ENCODE assay signal across 12 cellular contexts in the genomic region with DNA sequence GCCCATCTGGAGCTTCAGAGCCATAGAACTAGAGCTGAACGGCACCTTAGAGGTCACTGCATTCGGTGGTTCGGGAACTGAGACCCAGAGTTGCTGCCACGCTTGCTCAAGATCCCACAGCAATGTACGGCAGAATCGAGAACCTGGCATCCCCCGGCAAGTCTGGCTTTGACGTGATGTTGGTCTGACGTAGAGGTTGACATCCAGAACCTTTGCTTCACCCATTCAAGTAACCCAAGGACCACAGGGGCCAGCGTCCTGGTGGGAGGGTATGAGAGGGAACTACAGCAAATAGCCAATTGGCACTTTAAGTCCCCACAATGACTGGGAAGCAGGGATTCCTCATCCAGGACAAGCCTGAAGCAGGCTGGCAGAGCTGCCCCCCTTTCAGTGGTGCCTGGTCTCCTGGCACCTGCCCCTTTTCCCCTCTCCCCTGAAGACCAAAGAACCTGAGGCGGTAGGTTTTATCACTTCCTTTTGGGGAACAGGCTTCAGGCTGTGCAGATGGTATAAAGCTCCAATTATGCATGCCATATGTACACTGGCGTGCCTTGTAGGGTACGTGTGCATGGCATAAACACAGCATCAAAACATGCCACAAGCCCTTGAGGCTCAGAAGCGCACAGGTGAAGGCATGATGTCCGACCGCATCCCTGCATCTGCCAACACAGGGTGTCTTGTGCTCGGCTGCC. TPM values are rescaled to one million over a fixed set of nuclear protein-coding genes. Genes with fewer than 3 reads are reported as not detected.
A peak's percentile ranks its signal among the peaks of the same experiment; 100 is the strongest.
DNase-seq lines count a peak whose midpoint lies in the region; ATAC-seq, FAIRE-seq and TF ChIP-seq lines count a peak whose summit lies in the region.
"Had no signal": no experiment of that assay in that cellular context is flagged by ENCODE, and none has a peak within 500 bp of the region (broad histone marks: within the 10 kb centered on the region; RNA-seq: fewer than 3 reads in every experiment).

No MANE protein-coding gene starts in this region.

- peak overlapping the region; percentile 68 for H3K4me2 ChIP-seq in astrocyte (ENCODE audit: low read length)

- peak overlapping the region; percentile 25 for H2AFZ ChIP-seq in astrocyte (ENCODE audit: low read depth, low read length)

- peaks cover 4% of the 10 kb centered on the region for H3K36me3 Mint-ChIP-seq in astrocyte (ENCODE audit: low read depth, unreplicated experiment)
- peaks cover 2% of the 10 kb centered on the region for H3K36me3 Mint-ChIP-seq in mesothelial cell of epicardium

- no peaks in the 10 kb centered on the region for H3K79me2 ChIP-seq in astrocyte (ENCODE audit: insufficient read depth, low read length)

- H3K9ac ChIP-seq in astrocyte (ENCODE audit: low read length), result no peak overlapping the region

- DNase-seq in NCI-H1694 (lab: John Stamatoyannopoulos, UW) (peak; percentile 71), astrocyte (ENCODE audit: low read depth) (no peak), mesothelial cell of epicardium (ENCODE audit: low spot score in 2 of 2, unreplicated experiment in 2 of 2) (no peak), thyroid gland (no peak), superior temporal gyrus (ENCODE audit: extremely low spot score) (no peak)
- DNase-seq: stimulated activated CD4-positive, alpha-beta T cell treated with anti-CD3 and anti-CD28 coated beads, Interleukin-4, amount 100 ng/mL, for 4 hours had no signal

- FAIRE-seq in astrocyte (lab: Jason Lieb, UNC), result no peak
- FAIRE-seq: G401.6 had no signal

- H3K4me1 Mint-ChIP-seq in astrocyte (ENCODE audit: low read depth, unreplicated experiment) (no peaks in the 10 kb centered on the region), mesothelial cell of epicardium (peaks cover 23% of the 10 kb centered on the region)

- no peak overlapping the region for H3K27ac ChIP-seq in astrocyte (ENCODE audit: low read depth, low read length)
- H3K27ac ChIP-seq in thyroid gland, result peak overlapping the region; percentile 72 to 84 (median 83)
- H3K27ac ChIP-seq: cardiac muscle cell had no signal

- H3K27ac Mint-ChIP-seq in astrocyte (ENCODE audit: unreplicated experiment) (no peak overlapping the region), mesothelial cell of epicardium (peak overlapping the region; percentile 64)
- H3K27ac Mint-ChIP-seq: activated T-cell treated with anti-CD3 and anti-CD28 coated beads, Interleukin-2, amount 50 U/mL, for 24 hours; T-helper 1 cell treated with Interleukin-12 subunit alpha and Interleukin-12 subunit beta and Interleukin-4 antibody, amounts not matched to agents 30 μg/mL and 1 μg/mL, for 36 hours had no signal

- 70 to 82% methylated on average over 17 of the region's 17 CpGs for WGBS in thyroid gland, 2 donors

- no peak for TF ChIP-seq POLR2A in thyroid gland (IDR thresholded peaks at IDR 0.05)

- H3K9me3 Mint-ChIP-seq in astrocyte (ENCODE audit: unreplicated experiment), result no peaks in the 10 kb centered on the region
- no peaks in the 10 kb centered on the region for H3K9me3 Mint-ChIP-seq in mesothelial cell of epicardium
- H3K9me3 Mint-ChIP-seq: activated T-cell treated with anti-CD3 and anti-CD28 coated beads, Interleukin-2, amount 50 U/mL, for 24 hours; T-helper 1 cell treated with Interleukin-12 subunit alpha and Interleukin-12 subunit beta and Interleukin-4 antibody, amounts not matched to agents 30 μg/mL and 1 μg/mL, for 36 hours had no signal

- H3K4me1 ChIP-seq in astrocyte (ENCODE audit: insufficient read depth, low read length) (peaks cover 14% of the 10 kb centered on the region), thyroid gland (peaks cover 32 to 42% of the 10 kb centered on the region in 2 donors)

- TF ChIP-seq CTCF in astrocyte (IDR thresholded peaks at IDR 0.05; ENCODE audit: insufficient read depth, low read depth, low read length), result no peak
- TF ChIP-seq CTCF in mesothelial cell of epicardium (IDR thresholded peaks at IDR 0.05; ENCODE audit: unreplicated experiment), result no peak
- TF ChIP-seq CTCF in thyroid gland (IDR thresholded peaks at IDR 0.05), result no peak

- H3K27me3 Mint-ChIP-seq in astrocyte (ENCODE audit: low read depth, unreplicated experiment) (peaks cover 30% of the 10 kb centered on the region), mesothelial cell of epicardium (ENCODE audit: low read depth) (peaks cover 4% of the 10 kb centered on the region)

- no peak overlapping the region for H3K4me3 ChIP-seq in astrocyte (ENCODE audit: insufficient read depth, low read depth, low read length)
- H3K4me3 ChIP-seq in thyroid gland (replicated peaks in 1 of 3), result no peak overlapping the region
- H3K4me3 ChIP-seq: cardiac muscle cell had no signal

- intact Hi-C loops in thyroid gland (cut with DNase I), result no loop called here

- H3K9me3 ChIP-seq in astrocyte (ENCODE audit: insufficient read depth, low read depth, low read length) (peaks cover 2% of the 10 kb centered on the region), thyroid gland (no peaks in the 10 kb centered on the region)

- ATAC-seq in GM21390 (IDR thresholded peaks at IDR 0.05; ENCODE audit: unreplicated experiment) (no peak), GM19452 (IDR thresholded peaks at IDR 0.05; ENCODE audit: unreplicated experiment) (no peak)

- H3K36me3 ChIP-seq in astrocyte (ENCODE audit: insufficient read depth, low read length), result no peaks in the 10 kb centered on the region
- H3K36me3 ChIP-seq in thyroid gland, result no peaks in the 10 kb centered on the region
- H3K36me3 ChIP-seq: cardiac muscle cell had no signal

- no peak overlapping the region for H3K4me3 Mint-ChIP-seq in astrocyte (ENCODE audit: unreplicated experiment)
- no peak overlapping the region for H3K4me3 Mint-ChIP-seq in mesothelial cell of epicardium
- H3K4me3 Mint-ChIP-seq: activated T-cell treated with anti-CD3 and anti-CD28 coated beads, Interleukin-2, amount 50 U/mL, for 24 hours; T-helper 1 cell treated with Interleukin-12 subunit alpha and Interleukin-12 subunit beta and Interleukin-4 antibody, amounts not matched to agents 30 μg/mL and 1 μg/mL, for 36 hours had no signal

- no peaks in the 10 kb centered on the region for H4K20me1 ChIP-seq in astrocyte (ENCODE audit: insufficient read depth, low read length)

- H3K27me3 ChIP-seq in astrocyte (ENCODE audit: insufficient read depth, low read length) (no peaks in the 10 kb centered on the region), thyroid gland (no peaks in the 10 kb centered on the region)
- H3K27me3 ChIP-seq: cardiac muscle cell had no signal

RNA-seq across cellular contexts. Expression of gene TEF, which starts 15.3 kb away (rescaled TPM):
- total RNA-seq in astrocyte (5.9 and 6.3 TPM in 2 replicates), mesothelial cell of epicardium (10.4 to 10.5 TPM (median 10.4 TPM) in 3 replicates), thyroid gland (10 to 100 TPM; 15.9 to 41.1 (median 22.9) TPM)
